30 cellular contexts compared by ENCODE assay signal in genomic region chr11:74157169-74157568, GRCh38. TPM values are rescaled to one million over a fixed set of nuclear protein-coding genes. Genes with fewer than 3 reads are reported as not detected.
DNase-seq lines count a peak whose midpoint lies in the region; ATAC-seq, FAIRE-seq and TF ChIP-seq lines count a peak whose summit lies in the region.
"Had no signal": no experiment of that assay in that cellular context is flagged by ENCODE, and none has a peak within 500 bp of the region (broad histone marks: within the 10 kb centered on the region; RNA-seq: fewer than 3 reads in every experiment).

No MANE protein-coding gene starts in this region.

- H3K4ac ChIP-seq in trophoblast cell (ENCODE audit: low read depth, low read length) = no peak overlapping the region

- no peak overlapping the region for H3K23ac ChIP-seq in trophoblast cell (ENCODE audit: low read length)

- H2BK5ac ChIP-seq in trophoblast cell (ENCODE audit: low read depth, low read length, poor library complexity) = no peak overlapping the region

- H2BK12ac ChIP-seq in trophoblast cell (ENCODE audit: low read length) = no peak overlapping the region

- H4K12ac ChIP-seq in trophoblast cell (ENCODE audit: low read depth, low read length) = no peak overlapping the region

- no peaks in the 10 kb centered on the region for H3K79me2 ChIP-seq in trophoblast cell (ENCODE audit: control insufficient read depth, insufficient read depth, low read length, poor library complexity)

- no peak overlapping the region for H3K27ac ChIP-seq in A549
- H3K27ac ChIP-seq in trophoblast cell (ENCODE audit: low read depth, low read length) = no peak overlapping the region
- H3K27ac ChIP-seq: BLaER1, cardiac muscle cell, colonic mucosa, KMS-11, left ventricle myocardium inferior, right lobe of liver, SJSA1, upper lobe of right lung had no signal

- H3K9me3 ChIP-seq in A549 (peaks cover 11% of the 10 kb centered on the region; the same call in 1 of the 3 replicates), trophoblast cell (ENCODE audit: insufficient read depth, low read depth, low read length) (no peaks in the 10 kb centered on the region)
- H3K9me3 ChIP-seq: BLaER1, colonic mucosa, right lobe of liver, SJSA1, upper lobe of right lung had no signal

- H4K8ac ChIP-seq in trophoblast cell (ENCODE audit: low read depth, low read length) = no peak overlapping the region

- no peak overlapping the region for H2AK5ac ChIP-seq in trophoblast cell (ENCODE audit: low read length)

- TF ChIP-seq CTCF in A549 (IDR thresholded peaks at IDR 0.05) (no peak), epithelial cell of esophagus (IDR thresholded peaks at IDR 0.05; ENCODE audit: insufficient read depth, low read depth, low read length, missing control alignments) (no peak)

- no peak overlapping the region for H2BK120ac ChIP-seq in trophoblast cell (ENCODE audit: insufficient read depth, low read length, poor library complexity)

- no peak for TF ChIP-seq RAD21 in A549 (conservative IDR thresholded peaks at IDR 0.05 in 1 of 2, IDR thresholded peaks at IDR 0.05 in 1 of 2)

- WGBS in A549 (ENCODE audit: missing lambda C conversion rate) = 64% methylated on average over 1 of the region's 1 CpG
- WGBS in trophoblast cell (ENCODE audit: extremely low coverage, insufficient coverage, insufficient read length) = no CpG with 5 or more reads among the region's 1 CpG

- no peaks in the 10 kb centered on the region for H3K79me1 ChIP-seq in trophoblast cell (ENCODE audit: low read length)

- no peak overlapping the region for H3K14ac ChIP-seq in trophoblast cell (ENCODE audit: low read length)

- H3K18ac ChIP-seq in trophoblast cell (ENCODE audit: low read length) = no peak overlapping the region

- POLR2A ChIA-PET in A549 (lab: Yijun Ruan, JAX) = no interaction called here
- POLR2A ChIA-PET in activated CD4-positive, alpha-beta memory T cell treated with anti-CD3 and anti-CD28 coated beads for 36 hours (lab: Charles Lee) = no interaction called here

- H3K4me1 ChIP-seq in A549 (peaks cover 30% of the 10 kb centered on the region), trophoblast cell (ENCODE audit: control insufficient read depth in 1 of 2, insufficient read depth in 2 of 2, low read length in 2 of 2) (no peaks in the 10 kb centered on the region)
- H3K4me1 ChIP-seq: BLaER1, right lobe of liver, upper lobe of right lung had no signal

- DNase-seq in A549 (ENCODE audit: low read depth in 1 of 2, low spot score in 1 of 2) (no peak), HT1080 (ENCODE audit: low read depth) (peak; percentile 26), NCI-H526 treated with DMSO at 0.1 percent for 48 hours (lab: John Stamatoyannopoulos, UW) (peak; percentile 98), epithelial cell of esophagus (ENCODE audit: low read depth) (peak; percentile 73), trophoblast cell (no peak)
- no peak for DNase-seq in activated naive CD8-positive, alpha-beta T cell treated with anti-CD3 and anti-CD28 coated beads, Interleukin-2, amount 50 U/mL, for 24 hours
- DNase-seq in activated CD4-positive, alpha-beta memory T cell treated with anti-CD3 and anti-CD28 coated beads for 36 hours = no peak
- no peak for DNase-seq in NK-92 treated with Interleukin-12 subunit alpha and Interleukin-12 subunit beta, amount 100 ng/mL, for 24 hours (lab: John Stamatoyannopoulos, UW)
- DNase-seq: activated CD4-positive, CD25-positive, alpha-beta regulatory T cell; activated CD8-positive, alpha-beta memory T cell treated with anti-CD3 and anti-CD28 coated beads, Interleukin-2, amount 50 U/mL, for 4 hours; activated naive CD4-positive, alpha-beta T cell treated with anti-CD3 and anti-CD28 coated beads, Interleukin-2, amount 10 ng/mL, durations not matched to agents 7 days and 5 days; amygdala; colonic mucosa; DMS79 treated with DMSO at 0.1 percent for 48 hours; effector memory CD4-positive, alpha-beta T cell; hypothalamus; left ventricle myocardium inferior; NCI-H524; right lobe of liver; stimulated activated CD4-positive, alpha-beta T cell treated with anti-CD3 and anti-CD28 coated beads, Interleukin-4, amount 100 ng/mL, for 4 hours; stimulated activated naive B cell treated with anti-CD40 and anti-IgM and Interleukin-4, amounts not matched to agents 10 μg/mL and 1 μg/mL and 100 μg/mL, for 72 hours; upper lobe of right lung had no signal

- peak overlapping the region; percentile 13; the same call in 1 of the 3 replicates for H3K4me2 ChIP-seq in A549
- no peak overlapping the region for H3K4me2 ChIP-seq in trophoblast cell (ENCODE audit: low read length)
- H3K4me2 ChIP-seq: BLaER1, KMS-11 had no signal

- H3K27me3 ChIP-seq in trophoblast cell (ENCODE audit: insufficient read depth, low read length) = no peaks in the 10 kb centered on the region
- H3K27me3 ChIP-seq: BLaER1, cardiac muscle cell, colonic mucosa, right lobe of liver, SJSA1, upper lobe of right lung had no signal

- no peak overlapping the region for H3K4me3 Mint-ChIP-seq in activated naive CD8-positive, alpha-beta T cell treated with anti-CD3 and anti-CD28 coated beads, Interleukin-2, amount 50 U/mL, for 24 hours
- H3K4me3 Mint-ChIP-seq in activated CD4-positive, alpha-beta memory T cell treated with anti-CD3 and anti-CD28 coated beads for 36 hours = no peak overlapping the region
- H3K4me3 Mint-ChIP-seq: activated naive CD4-positive, alpha-beta T cell treated with anti-CD3 and anti-CD28 coated beads, Interleukin-2, amount 10 ng/mL, durations not matched to agents 7 days and 5 days; activated T-helper 1 cell treated with anti-CD3 and anti-CD28 coated beads, Interleukin-12 subunit alpha, Interleukin-12 subunit beta, Interleukin-2, Interleukin-4 antibody, amounts not matched to agents 30 ng/mL and 10 ng/mL and 1 ng/mL, durations not matched to agents 14 hours and 24 hours and 36 hours; stimulated activated naive B cell treated with anti-CD40 and anti-IgM and Interleukin-4, amounts not matched to agents 10 μg/mL and 1 μg/mL and 100 μg/mL, for 72 hours had no signal

- no peak for FAIRE-seq in A549 (lab: Jason Lieb, UNC)
- FAIRE-seq: GM18507 had no signal

- peaks cover 0 to 5% of the 10 kb centered on the region in 2 experiments for H3K36me3 ChIP-seq in trophoblast cell (ENCODE audit: control insufficient read depth in 1 of 2, insufficient read depth in 2 of 2, low read length in 2 of 2)
- H3K36me3 ChIP-seq: cardiac muscle cell, colonic mucosa, right lobe of liver, SJSA1 had no signal

- peaks cover 32% of the 10 kb centered on the region for H3K36me3 Mint-ChIP-seq in activated naive CD8-positive, alpha-beta T cell treated with anti-CD3 and anti-CD28 coated beads, Interleukin-2, amount 50 U/mL, for 24 hours (ENCODE audit: low read depth)
- peaks cover 25% of the 10 kb centered on the region for H3K36me3 Mint-ChIP-seq in activated CD4-positive, alpha-beta memory T cell treated with anti-CD3 and anti-CD28 coated beads for 36 hours

- no peak for TF ChIP-seq POLR2A in A549 (IDR thresholded peaks at IDR 0.05; ENCODE audit: low read length)

- no peaks in the 10 kb centered on the region for H3K4me1 Mint-ChIP-seq in activated naive CD8-positive, alpha-beta T cell treated with anti-CD3 and anti-CD28 coated beads, Interleukin-2, amount 50 U/mL, for 24 hours
- peaks cover 4% of the 10 kb centered on the region for H3K4me1 Mint-ChIP-seq in activated CD4-positive, alpha-beta memory T cell treated with anti-CD3 and anti-CD28 coated beads for 36 hours (ENCODE audit: low read depth)

- H3K9me3 Mint-ChIP-seq in activated naive CD8-positive, alpha-beta T cell treated with anti-CD3 and anti-CD28 coated beads, Interleukin-2, amount 50 U/mL, for 24 hours = no peaks in the 10 kb centered on the region
- H3K9me3 Mint-ChIP-seq in activated CD4-positive, alpha-beta memory T cell treated with anti-CD3 and anti-CD28 coated beads for 36 hours = no peaks in the 10 kb centered on the region
- H3K9me3 Mint-ChIP-seq: activated naive CD4-positive, alpha-beta T cell treated with anti-CD3 and anti-CD28 coated beads, Interleukin-2, amount 10 ng/mL, durations not matched to agents 7 days and 5 days; activated T-helper 1 cell treated with anti-CD3 and anti-CD28 coated beads, Interleukin-12 subunit alpha, Interleukin-12 subunit beta, Interleukin-2, Interleukin-4 antibody, amounts not matched to agents 30 ng/mL and 10 ng/mL and 1 ng/mL, durations not matched to agents 14 hours and 24 hours and 36 hours had no signal

- CTCF ChIA-PET in A549 (lab: Yijun Ruan, JAX) = no interaction called here
- CTCF ChIA-PET in activated CD4-positive, alpha-beta memory T cell treated with anti-CD3 and anti-CD28 coated beads for 36 hours (lab: Charles Lee) = interaction anchor here (0.7 kb wide), 1 partner anchor 165 kb away, joined by 3 read pairs; no protein-coding TSS in a partner anchor

- intact Hi-C loops in activated CD4-positive, alpha-beta memory T cell treated with anti-CD3 and anti-CD28 coated beads for 36 hours (cut with micrococcal nuclease) = no loop called here

- no peaks in the 10 kb centered on the region for H3K27me3 Mint-ChIP-seq in activated naive CD8-positive, alpha-beta T cell treated with anti-CD3 and anti-CD28 coated beads, Interleukin-2, amount 50 U/mL, for 24 hours
- no peaks in the 10 kb centered on the region for H3K27me3 Mint-ChIP-seq in activated CD4-positive, alpha-beta memory T cell treated with anti-CD3 and anti-CD28 coated beads for 36 hours
- H3K27me3 Mint-ChIP-seq: activated naive CD4-positive, alpha-beta T cell treated with anti-CD3 and anti-CD28 coated beads, Interleukin-2, amount 10 ng/mL, durations not matched to agents 7 days and 5 days; stimulated activated naive B cell treated with anti-CD40 and anti-IgM and Interleukin-4, amounts not matched to agents 10 μg/mL and 1 μg/mL and 100 μg/mL, for 72 hours had no signal

- no peak overlapping the region for H3K9ac ChIP-seq in trophoblast cell (ENCODE audit: low read length)
- H3K9ac ChIP-seq: BLaER1, KMS-11 had no signal

- H3K27ac Mint-ChIP-seq in activated naive CD8-positive, alpha-beta T cell treated with anti-CD3 and anti-CD28 coated beads, Interleukin-2, amount 50 U/mL, for 24 hours = no peak overlapping the region
- no peak overlapping the region for H3K27ac Mint-ChIP-seq in activated CD4-positive, alpha-beta memory T cell treated with anti-CD3 and anti-CD28 coated beads for 36 hours
- H3K27ac Mint-ChIP-seq: activated naive CD4-positive, alpha-beta T cell treated with anti-CD3 and anti-CD28 coated beads, Interleukin-2, amount 10 ng/mL, durations not matched to agents 7 days and 5 days; stimulated activated naive B cell treated with anti-CD40 and anti-IgM and Interleukin-4, amounts not matched to agents 10 μg/mL and 1 μg/mL and 100 μg/mL, for 72 hours had no signal

- no peak for ATAC-seq in A549
- no peak for ATAC-seq in activated naive CD8-positive, alpha-beta T cell treated with anti-CD3 and anti-CD28 coated beads, Interleukin-2, amount 50 U/mL, for 24 hours
- ATAC-seq: esophagus mucosa; HCT116; right lobe of liver; stimulated activated naive B cell treated with anti-CD40 and anti-IgM and Interleukin-4, amounts not matched to agents 10 μg/mL and 1 μg/mL and 100 μg/mL, for 72 hours; upper lobe of right lung had no signal

- no peak overlapping the region for H4K91ac ChIP-seq in trophoblast cell (ENCODE audit: low read depth, low read length)

- TF ChIP-seq EP300 in A549 (IDR thresholded peaks at IDR 0.05) = no peak

- H3K4me3 ChIP-seq in A549 (no peak overlapping the region), epithelial cell of esophagus (ENCODE audit: low read length) (no peak overlapping the region), trophoblast cell (ENCODE audit: low read depth, low read length) (no peak overlapping the region)
- H3K4me3 ChIP-seq: BLaER1, cardiac muscle cell, colonic mucosa, left ventricle myocardium inferior, right lobe of liver, SJSA1, upper lobe of right lung had no signal

- H2AFZ ChIP-seq in trophoblast cell (ENCODE audit: insufficient read depth, low read length, poor library complexity) = no peak overlapping the region

RNA-seq across cellular contexts. Expression of gene C2CD3, which starts 13.6 kb away (rescaled TPM):
- polyA plus RNA-seq in A549 (2011; rRNA removed) = 15.2 and 22.7 TPM in 2 replicates
- 9.3 and 12.0 TPM in 2 replicates for polyA plus RNA-seq in A549 (2012; cell fraction: cytosol; rRNA removed)
- polyA plus RNA-seq in A549 (2012; cell fraction: nucleus; rRNA removed) = 17.1 and 19.9 TPM in 2 replicates
- 18.2 to 19.8 TPM (median 19.3 TPM) in 3 replicates for polyA plus RNA-seq in A549 (2017; fragmentation: RNase III; extraction: RNeasy Plus Mini Kit Qiagen cat#74134 plus additional on column Dnase treatment)
- 60.4 and 64.1 TPM in 2 replicates for polyA minus RNA-seq in A549 (2011; rRNA and poly(A)+ RNA removed)
- total RNA-seq in HT1080 (2014; rRNA removed; shearing (Covaris generic)) = 11.9 and 20.5 TPM in 2 replicates
- polyA plus RNA-seq in HT1080 (2015; cell fraction: cytosol; rRNA removed) = 11.5 and 14.9 TPM in 2 replicates
- 20.1 and 21.4 TPM in 2 replicates for polyA plus RNA-seq in HT1080 (2015; cell fraction: nucleus; rRNA removed)
- 9.1 and 10.9 TPM in 2 replicates for polyA plus RNA-seq in trophoblast cell (2013)
- total RNA-seq in activated CD4-positive, alpha-beta memory T cell treated with anti-CD3 and anti-CD28 coated beads for 36 hours = 10 to 100 TPM; 22.6 to 24.7 TPM

RNA-seq across cellular contexts. Expression of gene PPME1, which starts 13.9 kb away (rescaled TPM):
- polyA plus RNA-seq in A549 (2011; rRNA removed) = 69.2 and 82.6 TPM in 2 replicates
- 69.1 and 92.7 TPM in 2 replicates for polyA plus RNA-seq in A549 (2012; cell fraction: cytosol; rRNA removed)
- 114 and 127 TPM in 2 replicates for polyA plus RNA-seq in A549 (2012; cell fraction: nucleus; rRNA removed)
- 82.2 to 89.8 TPM (median 85.7 TPM) in 3 replicates for polyA plus RNA-seq in A549 (2017; fragmentation: RNase III; extraction: RNeasy Plus Mini Kit Qiagen cat#74134 plus additional on column Dnase treatment)
- polyA minus RNA-seq in A549 (2011; rRNA and poly(A)+ RNA removed) = 62.2 and 63.0 TPM in 2 replicates
- total RNA-seq in HT1080 (2014; rRNA removed; shearing (Covaris generic)) = 44.0 and 53.1 TPM in 2 replicates
- polyA plus RNA-seq in HT1080 (2015; cell fraction: cytosol; rRNA removed) = 57.2 and 61.8 TPM in 2 replicates
- 69.8 and 71.3 TPM in 2 replicates for polyA plus RNA-seq in HT1080 (2015; cell fraction: nucleus; rRNA removed)
- polyA plus RNA-seq in trophoblast cell (2013) = 75.2 and 83.2 TPM in 2 replicates
- total RNA-seq in activated CD4-positive, alpha-beta memory T cell treated with anti-CD3 and anti-CD28 coated beads for 36 hours = 10 to 100 TPM; 37.9 to 38.5 TPM

Comparison
In these comparisons a context has a peak if more than half of its experiments do, and no peak if none do; other contexts are left out.
1. DNase-seq: peak in HT1080 (single experiment), NCI-H526 treated with DMSO at 0.1 percent for 48 hours (single experiment) and epithelial cell of esophagus (single experiment); none in A549 (0 of 2), activated naive CD8-positive, alpha-beta T cell treated with anti-CD3 and anti-CD28 coated beads, Interleukin-2, amount 50 U/mL, for 24 hours (single experiment), trophoblast cell (0 of 2), activated CD4-positive, alpha-beta memory T cell treated with anti-CD3 and anti-CD28 coated beads for 36 hours (single experiment) and NK-92 treated with Interleukin-12 subunit alpha and Interleukin-12 subunit beta, amount 100 ng/mL, for 24 hours (single experiment).